1 cellular context compared by ENCODE assay signal in the genomic region with DNA sequence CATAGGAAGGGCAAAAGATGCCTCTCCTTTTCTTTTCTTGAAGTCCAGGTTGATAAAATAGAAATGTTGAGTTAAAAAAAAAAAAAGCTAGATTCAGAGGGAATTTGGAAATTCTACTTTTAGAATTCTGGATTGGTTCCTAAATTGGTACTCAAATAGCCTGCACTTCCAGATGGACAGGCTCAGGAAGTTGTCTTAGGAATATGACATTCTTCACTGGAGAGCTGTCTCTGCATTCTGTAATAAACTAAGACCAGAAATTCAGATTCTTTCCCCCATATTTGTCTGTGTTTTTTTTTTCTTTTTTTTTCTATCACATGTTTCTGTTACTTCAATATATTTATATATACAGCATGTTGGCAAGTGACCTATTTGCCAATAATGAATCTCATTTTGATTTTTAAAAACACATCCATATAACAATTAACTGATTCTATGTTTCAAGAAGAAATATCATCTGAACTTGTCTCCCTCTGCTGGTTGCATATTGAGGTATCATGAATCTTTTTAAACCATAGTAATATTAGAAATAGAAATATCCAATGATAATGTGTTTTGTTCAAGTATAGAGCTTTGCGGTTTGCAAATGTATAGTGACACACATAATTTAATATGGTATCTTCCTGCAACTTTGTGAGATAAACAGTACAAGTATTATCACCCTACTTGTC.
TF ChIP-seq lines count a peak whose summit lies in the region.

No MANE protein-coding gene starts in this region.

TF ChIP-seq in HCT116, 20 proteins besides CTCF, POLR2A, EP300 and RAD21 (continued from another document):
- no peak for TF ChIP-seq ZNF274 (IDR thresholded peaks at IDR 0.05; ENCODE audit: low read depth, low read length)
- TF ChIP-seq FOSL1 (IDR thresholded peaks at IDR 0.05; ENCODE audit: low read depth), result no peak
- no peak for TF ChIP-seq JUND (IDR thresholded peaks at IDR 0.05)
- no peak for TF ChIP-seq ATF3 (IDR thresholded peaks at IDR 0.05)
- TF ChIP-seq MAX (IDR thresholded peaks at IDR 0.05), result no peak
